Comparison of ENCODE assay signal across 8 cellular contexts in genomic region chr19:17079710-17080440, GRCh38. TPM values are rescaled to one million over a fixed set of nuclear protein-coding genes. Genes with fewer than 3 reads are reported as not detected.
DNase-seq lines count a peak whose midpoint lies in the region; ATAC-seq and TF ChIP-seq lines count a peak whose summit lies in the region.

No MANE protein-coding gene starts in this region.

- WGBS in psoas muscle, 3 donors, result 37 to 54% (median 47%) methylated on average over 28 of the region's 28 CpGs

- H3K9me3 ChIP-seq in CD8-positive, alpha-beta memory T cell (ENCODE audit: low read length), result no peaks in the 10 kb centered on the region
- H3K9me3 ChIP-seq in HEK293 (ENCODE audit: control insufficient read depth, insufficient read depth, low read depth, low read length), result no peaks in the 10 kb centered on the region
- no peaks in the 10 kb centered on the region for H3K9me3 ChIP-seq in psoas muscle

- in situ Hi-C loops in SK-MEL-5 (cut with HindIII; ENCODE audit: low pct_unique_long_range_greater_than_20kb, low sequenced_read_pairs), result no loop called here

- intact Hi-C loops in Right ventricle myocardium inferior (cut with DNase I), result loop anchor here (2.0 to 5.0 kb wide), 2 partner anchors 57 to 147 kb away; partner anchors contain the start of gene OCEL1
- intact Hi-C loops in psoas muscle (cut with DNase I), result loop anchor here in 1 of 2 donors (5.0 kb wide), 1 partner anchor 57 kb away; no protein-coding TSS in a partner anchor

- peaks cover 0 to 40% (median 0%) of the 10 kb centered on the region in 3 donors for H3K36me3 Mint-ChIP-seq in CD8-positive, alpha-beta memory T cell
- peaks cover 6% of the 10 kb centered on the region for H3K36me3 Mint-ChIP-seq in activated naive CD8-positive, alpha-beta T cell treated with anti-CD3 and anti-CD28 coated beads for 36 hours
- H3K36me3 Mint-ChIP-seq in type B pancreatic cell, result no peaks in the 10 kb centered on the region

- peak overlapping the region; percentile 67 to 91 (median 84) for H3K27ac Mint-ChIP-seq in CD8-positive, alpha-beta memory T cell
- peak overlapping the region; percentile 64 for H3K27ac Mint-ChIP-seq in activated naive CD8-positive, alpha-beta T cell treated with anti-CD3 and anti-CD28 coated beads for 36 hours
- peak overlapping the region; percentile 41 for H3K27ac Mint-ChIP-seq in type B pancreatic cell

- peak overlapping the region; percentile 29 for H3K4me3 ChIP-seq in CD8-positive, alpha-beta memory T cell (ENCODE audit: low read length)
- H3K4me3 ChIP-seq in HEK293 (ENCODE audit: low read depth, low read length), result peak overlapping the region; percentile 1; the same call in 1 of the 2 replicates
- peak overlapping the region; percentile 44 for H3K4me3 ChIP-seq in psoas muscle

- peaks cover 37% of the 10 kb centered on the region for H3K4me1 ChIP-seq in CD8-positive, alpha-beta memory T cell (ENCODE audit: insufficient read depth, low read length)
- peaks cover 3% of the 10 kb centered on the region; the same call in 1 of the 2 replicates for H3K4me1 ChIP-seq in HEK293 (ENCODE audit: control insufficient read depth, insufficient read depth, low read length)
- H3K4me1 ChIP-seq in psoas muscle, result peaks cover 19% of the 10 kb centered on the region

- peak overlapping the region; percentile 67 to 90 (median 76) for H3K4me3 Mint-ChIP-seq in CD8-positive, alpha-beta memory T cell
- peak overlapping the region; percentile 37 for H3K4me3 Mint-ChIP-seq in activated naive CD8-positive, alpha-beta T cell treated with anti-CD3 and anti-CD28 coated beads for 36 hours
- peak overlapping the region; percentile 56 for H3K4me3 Mint-ChIP-seq in type B pancreatic cell

- no peaks in the 10 kb centered on the region for H3K36me3 ChIP-seq in CD8-positive, alpha-beta memory T cell (ENCODE audit: insufficient read depth, low read length)
- H3K36me3 ChIP-seq in HEK293 (ENCODE audit: control insufficient read depth in 2 of 2, insufficient read depth in 1 of 2, low read length in 2 of 2) (no peaks in the 10 kb centered on the region), psoas muscle (ENCODE audit: insufficient read depth in 1 of 2, low read depth in 1 of 2) (no peaks in the 10 kb centered on the region)

- peak; percentile 55 for ATAC-seq in Right ventricle myocardium inferior
- peak; percentile 50 to 70 (median 59) for ATAC-seq in psoas muscle

- TF ChIP-seq CTCF in HEK293 (tag by site-specific recombination; IDR thresholded peaks at IDR 0.05) (no peak), psoas muscle (IDR thresholded peaks at IDR 0.05) (peak; percentile 40), type B pancreatic cell (conservative IDR thresholded peaks at IDR 0.05) (peak; percentile 63)

- peaks cover 0 to 2% (median 0%) of the 10 kb centered on the region in 5 donors for H3K9me3 Mint-ChIP-seq in CD8-positive, alpha-beta memory T cell
- H3K9me3 Mint-ChIP-seq in activated naive CD8-positive, alpha-beta T cell treated with anti-CD3 and anti-CD28 coated beads for 36 hours, result no peaks in the 10 kb centered on the region
- no peaks in the 10 kb centered on the region for H3K9me3 Mint-ChIP-seq in type B pancreatic cell

- peaks cover 53 to 77% (median 57%) of the 10 kb centered on the region in 3 donors for H3K4me1 Mint-ChIP-seq in CD8-positive, alpha-beta memory T cell
- H3K4me1 Mint-ChIP-seq in activated naive CD8-positive, alpha-beta T cell treated with anti-CD3 and anti-CD28 coated beads for 36 hours, result peaks cover 45% of the 10 kb centered on the region
- peaks cover 29% of the 10 kb centered on the region for H3K4me1 Mint-ChIP-seq in type B pancreatic cell (ENCODE audit: unreplicated experiment)

- POLR2A ChIA-PET in CD8-positive, alpha-beta memory T cell (lab: Charles Lee), result interaction anchor here (0.6 kb wide), 1 partner anchor 125 kb away, joined by 3 read pairs; no protein-coding TSS in a partner anchor
- POLR2A ChIA-PET in HEK293 (lab: Yijun Ruan, JAX), result no interaction called here

- H3K27me3 Mint-ChIP-seq in CD8-positive, alpha-beta memory T cell, result no peaks in the 10 kb centered on the region
- no peaks in the 10 kb centered on the region for H3K27me3 Mint-ChIP-seq in activated naive CD8-positive, alpha-beta T cell treated with anti-CD3 and anti-CD28 coated beads for 36 hours
- no peaks in the 10 kb centered on the region for H3K27me3 Mint-ChIP-seq in type B pancreatic cell

- CTCF ChIA-PET in CD8-positive, alpha-beta memory T cell (lab: Charles Lee), result interaction anchor here (1.1 to 1.7 kb wide), 4 partner anchors 11 to 104 kb away, joined by 3 to 6 read pairs (median 5); no protein-coding TSS in a partner anchor
- CTCF ChIA-PET in HEK293 (lab: Yijun Ruan, JAX), result no interaction called here

- peak in 4 of 5 donors; percentile 37 to 87 (median 55) for DNase-seq in CD8-positive, alpha-beta memory T cell
- peak; percentile 87 for DNase-seq in SK-MEL-5 (ENCODE audit: low read depth, low spot score)
- peak; percentile 78 for DNase-seq in activated naive CD8-positive, alpha-beta T cell treated with anti-CD3 and anti-CD28 coated beads for 36 hours
- peak; percentile 82 for DNase-seq in Right ventricle myocardium inferior (ENCODE audit: missing footprints)
- peak; percentile 82 to 86 for DNase-seq in psoas muscle
- DNase-seq in type B pancreatic cell (ENCODE audit: extremely low spot score, unreplicated experiment), result no peak
- no peak for DNase-seq in NK-92 treated with Interleukin-12 subunit alpha and Interleukin-12 subunit beta, amount 100 ng/mL, for 24 hours (lab: John Stamatoyannopoulos, UW)

- H3K27me3 ChIP-seq in CD8-positive, alpha-beta memory T cell (ENCODE audit: insufficient read depth, low read length, poor library complexity, severe bottlenecking), result no peaks in the 10 kb centered on the region
- no peaks in the 10 kb centered on the region for H3K27me3 ChIP-seq in psoas muscle (ENCODE audit: insufficient read depth in 3 of 3, low read length in 2 of 3)

- no peak overlapping the region for H3K27ac ChIP-seq in CD8-positive, alpha-beta memory T cell (ENCODE audit: low read depth, low read length)
- H3K27ac ChIP-seq in HEK293 (ENCODE audit: extremely low read depth, low read depth, low read length) (no peak overlapping the region), psoas muscle (peak overlapping the region; percentile 76)

TF ChIP-seq in HEK293, 187 proteins besides CTCF, POLR2A, EP300 and RAD21 (continues in another document):
- TF ChIP-seq ZNF777 (tag by site-specific recombination; IDR thresholded peaks at IDR 0.05; ENCODE audit: borderline replicate concordance) (no peak), SP7 (tag by site-specific recombination; IDR thresholded peaks at IDR 0.05) (no peak), ZBTB20 (tag by site-specific recombination; IDR thresholded peaks at IDR 0.05) (peak; percentile 64; the same call in 1 of the 2 replicates), ZSCAN5A (tag by site-specific recombination; IDR thresholded peaks at IDR 0.05) (no peak)

RNA-seq across cellular contexts. Expression of gene MYO9B, which starts 4.3 kb away (rescaled TPM):
- total RNA-seq in CD8-positive, alpha-beta memory T cell, result 100 to 1,000 TPM; 104 to 108 TPM
- 24.9 TPM for polyA plus RNA-seq in CD8-positive, alpha-beta memory T cell
- 62.6 and 79.9 TPM in 2 replicates for total RNA-seq in SK-MEL-5 (2014; rRNA removed; shearing (Covaris generic))
- polyA plus RNA-seq in SK-MEL-5 (2015; cell fraction: cytosol; rRNA removed), result 108 and 118 TPM in 2 replicates
- 399 and 495 TPM in 2 replicates for polyA plus RNA-seq in SK-MEL-5 (2015; cell fraction: nucleus; rRNA removed)
- 10 to 100 TPM; 84.3 to 86.9 TPM for total RNA-seq in activated naive CD8-positive, alpha-beta T cell treated with anti-CD3 and anti-CD28 coated beads for 36 hours
- total RNA-seq in Right ventricle myocardium inferior (33.2 TPM), psoas muscle (10 to 100 TPM; 13.8 to 16.4 (median 14.5) TPM), type B pancreatic cell (ENCODE audit: low replicate concordance) (71.7 and 83.8 TPM in 2 replicates)
- polyA plus RNA-seq in psoas muscle, result 10 to 100 TPM in 2 of 3 donors, 1 to 10 TPM in 1; 9.0 to 23.7 (median 18.9) TPM

RNA-seq across cellular contexts. Expression of gene HAUS8, which starts 4.6 kb away (rescaled TPM):
- total RNA-seq in CD8-positive, alpha-beta memory T cell, result 10 to 100 TPM; 33.4 to 36.4 TPM
- polyA plus RNA-seq in CD8-positive, alpha-beta memory T cell, result 9.7 TPM
- total RNA-seq in SK-MEL-5 (2014; rRNA removed; shearing (Covaris generic)), result 4.1 and 6.7 TPM in 2 replicates
- polyA plus RNA-seq in SK-MEL-5 (2015; cell fraction: cytosol; rRNA removed), result 9.2 and 9.7 TPM in 2 replicates
- polyA plus RNA-seq in SK-MEL-5 (2015; cell fraction: nucleus; rRNA removed), result 18.9 and 26.1 TPM in 2 replicates
- total RNA-seq in activated naive CD8-positive, alpha-beta T cell treated with anti-CD3 and anti-CD28 coated beads for 36 hours, result 10 to 100 TPM; 43.1 to 46.0 TPM
- total RNA-seq in Right ventricle myocardium inferior (5.4 TPM), psoas muscle (1 to 10 TPM; 1.8 to 5.9 (median 3.6) TPM), type B pancreatic cell (ENCODE audit: low replicate concordance) (10.7 and 18.8 TPM in 2 replicates)
- 1 to 10 TPM; 4.2 to 5.7 (median 5.0) TPM for polyA plus RNA-seq in psoas muscle

RNA-seq across cellular contexts. Expression of gene CPAMD8, which starts 53.3 kb away (rescaled TPM):
- under 1 TPM; 0.07 to 0.18 TPM for total RNA-seq in CD8-positive, alpha-beta memory T cell
- 0.74 TPM for polyA plus RNA-seq in CD8-positive, alpha-beta memory T cell
- total RNA-seq in SK-MEL-5 (2014; rRNA removed; shearing (Covaris generic)), result 0.11 TPM in 1 of 2 replicates, not detected in the other
- 0.14 and 0.29 TPM in 2 replicates for polyA plus RNA-seq in SK-MEL-5 (2015; cell fraction: cytosol; rRNA removed)
- 0.77 and 2.9 TPM in 2 replicates for polyA plus RNA-seq in SK-MEL-5 (2015; cell fraction: nucleus; rRNA removed)
- under 1 TPM; 0.41 to 0.42 TPM for total RNA-seq in activated naive CD8-positive, alpha-beta T cell treated with anti-CD3 and anti-CD28 coated beads for 36 hours
- total RNA-seq in Right ventricle myocardium inferior (16.0 TPM), psoas muscle (1 to 10 TPM; 3.2 to 9.9 (median 8.0) TPM), type B pancreatic cell (ENCODE audit: low replicate concordance) (27.6 and 42.9 TPM in 2 replicates)
- 1 to 10 TPM; 4.5 to 9.8 (median 9.0) TPM for polyA plus RNA-seq in psoas muscle

Comparison
In these comparisons a context has a peak if more than half of its experiments do, and no peak if none do; other contexts are left out.
1. DNase-seq: peak in CD8-positive, alpha-beta memory T cell (4 of 5), SK-MEL-5 (single experiment), activated naive CD8-positive, alpha-beta T cell treated with anti-CD3 and anti-CD28 coated beads for 36 hours (single experiment), Right ventricle myocardium inferior (single experiment) and psoas muscle (2 of 2); none in type B pancreatic cell (single experiment) and NK-92 treated with Interleukin-12 subunit alpha and Interleukin-12 subunit beta, amount 100 ng/mL, for 24 hours (single experiment).
2. Peak in every context shown above with its lines, with median percentiles within 50 percentile points of each other: H3K4me3 ChIP-seq, H3K27ac Mint-ChIP-seq and H3K4me3 Mint-ChIP-seq.